6 cellular contexts compared by ENCODE assay signal in the genomic region with DNA sequence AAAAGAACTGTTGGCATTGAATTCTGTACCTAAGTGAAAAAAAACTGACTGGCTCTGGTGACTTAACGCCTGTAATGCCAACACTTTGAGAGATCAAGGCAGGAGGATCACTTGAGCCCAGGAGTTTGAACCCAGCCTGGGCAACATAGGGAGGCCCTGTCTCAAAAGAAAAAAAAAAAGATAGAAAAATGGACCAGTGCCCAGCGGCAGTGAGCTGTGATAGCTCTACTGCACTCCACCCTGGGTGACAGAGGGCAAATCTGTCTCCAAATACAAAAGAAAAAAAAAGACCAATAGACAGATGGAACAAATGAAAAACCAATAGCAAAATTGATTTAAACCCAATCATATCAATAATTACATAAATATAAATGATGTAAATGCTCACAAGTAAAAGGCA. TPM values are rescaled to one million over a fixed set of nuclear protein-coding genes. Genes with fewer than 3 reads are reported as not detected.
DNase-seq lines count a peak whose midpoint lies in the region; ATAC-seq, FAIRE-seq and TF ChIP-seq lines count a peak whose summit lies in the region.

No MANE protein-coding gene starts in this region.

- TF ChIP-seq CTCF in osteoblast (IDR thresholded peaks at IDR 0.05; ENCODE audit: extremely low read depth, low read depth, low read length): no peak

- peak overlapping the region; percentile 92 for H3K4me2 ChIP-seq in osteoblast (ENCODE audit: insufficient read depth, low read length)

- H2AFZ ChIP-seq in osteoblast (ENCODE audit: low read length): peak overlapping the region; percentile 86

- H3K79me2 ChIP-seq in osteoblast (ENCODE audit: insufficient read depth, low read length): no peaks in the 10 kb centered on the region

- H3K4me3 ChIP-seq in HUES6 (ENCODE audit: low read depth, low read length) (peak overlapping the region; percentile 57), osteoblast (ENCODE audit: insufficient read depth, low read length) (peak overlapping the region; percentile 73)
- peak overlapping the region; percentile 52 for H3K4me3 ChIP-seq in effector memory CD4-positive, alpha-beta T cell (ENCODE audit: insufficient read depth, low read depth, low read length, poor library complexity, severe bottlenecking)

- DNase-seq in effector memory CD4-positive, alpha-beta T cell: no peak
- DNase-seq in osteoblast (ENCODE audit: insufficient read length, low spot score, missing footprints): no peak
- no peak for DNase-seq in GM19239 (ENCODE audit: insufficient read length, low spot score)
- no peak for DNase-seq in NAMALWA (ENCODE audit: low spot score)

- no peak for ATAC-seq in HG03108 (IDR thresholded peaks at IDR 0.05; ENCODE audit: unreplicated experiment)

- H3K9me3 ChIP-seq in HUES6 (ENCODE audit: control insufficient read depth, insufficient read depth, low read depth, low read length) (peaks cover 13% of the 10 kb centered on the region), osteoblast (ENCODE audit: low read depth, low read length) (peaks cover under 1% of the 10 kb centered on the region)
- no peaks in the 10 kb centered on the region for H3K9me3 ChIP-seq in effector memory CD4-positive, alpha-beta T cell (ENCODE audit: control insufficient read depth, low read length)

- no peaks in the 10 kb centered on the region for H4K20me1 ChIP-seq in osteoblast (ENCODE audit: insufficient read depth, low read length)

- FAIRE-seq in GM19239 (lab: Jason Lieb, UNC): no peak

- H3K36me3 ChIP-seq in HUES6 (ENCODE audit: control insufficient read depth, insufficient read depth, low read length): no peaks in the 10 kb centered on the region; the same call in 1 of the 2 replicates
- H3K36me3 ChIP-seq in effector memory CD4-positive, alpha-beta T cell (ENCODE audit: control insufficient read depth, insufficient read depth, low read length): no peaks in the 10 kb centered on the region
- H3K36me3 ChIP-seq in osteoblast (ENCODE audit: insufficient read depth, low read length): peaks cover 1% of the 10 kb centered on the region

- no peaks in the 10 kb centered on the region for H3K4me1 ChIP-seq in HUES6 (ENCODE audit: control insufficient read depth, insufficient read depth, low read length)
- H3K4me1 ChIP-seq in effector memory CD4-positive, alpha-beta T cell (ENCODE audit: control insufficient read depth, insufficient read depth, low read length, poor library complexity, severe bottlenecking): peaks cover 4% of the 10 kb centered on the region
- peaks cover 8% of the 10 kb centered on the region for H3K4me1 ChIP-seq in osteoblast (ENCODE audit: insufficient read depth, low read length)

- peaks cover 27% of the 10 kb centered on the region for H3K27me3 ChIP-seq in HUES6 (ENCODE audit: control insufficient read depth, insufficient read depth, low read length)
- no peaks in the 10 kb centered on the region for H3K27me3 ChIP-seq in effector memory CD4-positive, alpha-beta T cell (replicated peaks; ENCODE audit: control insufficient read depth, insufficient read depth, low read length, poor library complexity, severe bottlenecking)
- H3K27me3 ChIP-seq in osteoblast (ENCODE audit: insufficient read depth, low read length): no peaks in the 10 kb centered on the region

- H3K9ac ChIP-seq in HUES6 (ENCODE audit: low read length): no peak overlapping the region

- H3K27ac ChIP-seq in HUES6 (ENCODE audit: low read depth, low read length) (no peak overlapping the region), osteoblast (ENCODE audit: low read depth, low read length) (no peak overlapping the region)
- H3K27ac ChIP-seq in effector memory CD4-positive, alpha-beta T cell (ENCODE audit: insufficient read depth, low read length, poor library complexity, severe bottlenecking): no peak overlapping the region

RNA-seq across cellular contexts. Expression of gene AKR7A3, which starts 0.7 kb away (rescaled TPM):
- total RNA-seq in osteoblast: 0.72 and 1.2 TPM in 2 replicates

RNA-seq across cellular contexts. Expression of gene AKR7A2, which starts 22.7 kb away (rescaled TPM):
- 66.2 and 79.0 TPM in 2 replicates for total RNA-seq in osteoblast

RNA-seq across cellular contexts. Expression of gene SLC66A1, which starts 22.9 kb away (rescaled TPM):
- 30.9 and 32.6 TPM in 2 replicates for total RNA-seq in osteoblast

RNA-seq across cellular contexts. Expression of gene MRTO4, which starts 37.6 kb away (rescaled TPM):
- total RNA-seq in osteoblast: 17.4 and 18.5 TPM in 2 replicates

RNA-seq across cellular contexts. Expression of gene EMC1, which starts 37.9 kb away (rescaled TPM):
- total RNA-seq in osteoblast: 60.1 and 64.1 TPM in 2 replicates
